ENCODE assay signal across 8 cellular contexts in the genomic region with DNA sequence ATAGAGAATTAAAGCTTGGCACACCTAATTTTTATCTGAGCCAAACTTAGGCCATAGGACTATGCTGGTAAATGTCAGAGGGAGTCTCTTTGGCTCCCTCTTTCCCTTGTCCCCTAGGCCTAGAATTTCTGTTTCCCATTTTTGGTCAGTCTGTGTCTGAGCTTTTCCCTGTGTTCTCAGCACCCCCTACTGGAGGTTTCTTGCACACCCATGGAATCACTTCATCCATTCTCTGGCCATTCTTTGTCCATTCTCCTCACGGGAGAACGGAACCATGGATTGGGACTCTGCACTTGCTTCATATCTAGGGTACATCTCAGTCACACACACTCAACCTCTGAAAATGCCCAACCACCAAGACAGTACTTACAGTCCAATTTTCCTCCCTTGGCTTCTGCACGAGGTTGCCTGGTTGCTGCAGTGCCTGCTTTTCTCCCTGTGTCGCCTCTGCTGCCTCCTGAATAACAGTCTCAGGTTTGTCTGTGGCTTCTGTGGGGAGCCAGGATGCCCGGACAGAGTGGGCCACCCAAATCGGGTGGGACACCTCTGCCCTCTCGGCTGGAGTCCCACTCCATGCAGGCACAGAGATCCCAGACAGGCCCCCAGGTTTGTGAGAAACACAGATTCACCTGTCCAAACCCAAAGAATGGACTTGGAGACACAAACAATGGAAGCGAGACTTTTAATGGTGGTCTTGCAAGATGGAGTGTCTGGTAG. TPM values are rescaled to one million over a fixed set of nuclear protein-coding genes. Genes with fewer than 3 reads are reported as not detected.
DNase-seq lines count a peak whose midpoint lies in the region; ATAC-seq and FAIRE-seq lines count a peak whose summit lies in the region.

No MANE protein-coding gene starts in this region.

- intact Hi-C loops in left cardiac atrium (cut with DNase I) (loop anchor here (2.0 to 10.0 kb wide), 3 partner anchors 247 to 733 kb away; no protein-coding TSS in a partner anchor), sciatic nerve (cut with DNase I) (no loop called here)

- FAIRE-seq in HTR-8/SVneo (lab: Jason Lieb, UNC) = peak; percentile 40

- peak; percentile 4 for DNase-seq in NCI-H1092 treated with DMSO at 0.1 percent for 48 hours (lab: John Stamatoyannopoulos, UW)
- DNase-seq in NCI-H1092 (lab: John Stamatoyannopoulos, UW) = no peak
- peak; percentile 14 for DNase-seq in HTR-8/SVneo (ENCODE audit: insufficient read length, low spot score)
- DNase-seq in activated CD4-positive, alpha-beta T cell treated with anti-CD3 and anti-CD28 coated beads, Interleukin-2, amount 50 U/mL, for 48 hours = peak; percentile 31 to 47
- DNase-seq in left cardiac atrium = no peak
- DNase-seq in sciatic nerve (ENCODE audit: low spot score) = no peak

- ATAC-seq in left cardiac atrium (peak; percentile 57 to 61), sciatic nerve (peak; percentile 53), HG03565 (IDR thresholded peaks at IDR 0.05; ENCODE audit: unreplicated experiment) (no peak), HG02759 (IDR thresholded peaks at IDR 0.05; ENCODE audit: unreplicated experiment) (no peak)

RNA-seq across cellular contexts. Expression of a gene that starts 35.1 kb away (rescaled TPM):
- 1 to 10 TPM; 2.9 to 3.6 TPM for total RNA-seq in left cardiac atrium
- 0.49 TPM for total RNA-seq in sciatic nerve

Comparison
In these comparisons a context has a peak if more than half of its experiments do, and no peak if none do; other contexts are left out.
1. DNase-seq: peak in NCI-H1092 treated with DMSO at 0.1 percent for 48 hours (single experiment), HTR-8/SVneo (single experiment) and activated CD4-positive, alpha-beta T cell treated with anti-CD3 and anti-CD28 coated beads, Interleukin-2, amount 50 U/mL, for 48 hours (2 of 2); none in NCI-H1092 (single experiment), left cardiac atrium (single experiment) and sciatic nerve (single experiment).
2. ATAC-seq: peak in left cardiac atrium (2 of 2) and sciatic nerve (single experiment); none in HG03565 (single experiment) and HG02759 (single experiment).